Comparison of ENCODE assay signal across 31 cellular contexts in the genomic region with DNA sequence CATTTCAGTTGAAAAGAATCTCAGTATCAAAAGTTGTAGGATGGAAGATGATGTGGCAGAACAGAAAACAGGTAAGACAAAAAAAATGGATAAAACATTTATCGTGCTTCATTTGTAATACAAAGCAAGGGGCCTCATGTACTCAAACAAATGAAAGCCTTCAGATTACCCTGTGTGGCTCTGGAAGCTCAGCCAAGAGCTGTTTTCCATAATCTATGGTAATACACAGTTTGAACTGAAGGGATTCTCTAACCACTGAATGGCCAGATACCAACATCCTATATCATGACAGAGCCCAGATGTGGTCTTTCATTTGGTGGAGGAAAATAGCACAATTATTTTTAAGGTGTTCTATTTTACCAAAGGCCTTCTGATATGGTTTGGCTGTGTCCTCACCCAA.
"Had no signal": no experiment of that assay in that cellular context is flagged by ENCODE, and none has a peak within 500 bp of the region (broad histone marks: within the 10 kb centered on the region; RNA-seq: fewer than 3 reads in every experiment).

No MANE protein-coding gene starts in this region.

- H3K27ac ChIP-seq: brain microvascular endothelial cell, Peyer's patch, SJSA1 had no signal

- DNase-seq: activated CD4-positive, alpha-beta memory T cell treated with anti-CD3 and anti-CD28 coated beads, Interleukin-2, amount 10 ng/mL, durations not matched to agents 7 days and 5 days; activated CD4-positive, alpha-beta T cell treated with anti-CD3 and anti-CD28 coated beads for 48 hours; activated CD4-positive, CD25-positive, alpha-beta regulatory T cell treated with anti-CD3 and anti-CD28 coated beads, Interleukin-2, amount 50 U/mL, for 72 hours; activated CD8-positive, alpha-beta memory T cell treated with anti-CD3 and anti-CD28 coated beads for 24 hours; activated CD8-positive, alpha-beta memory T cell treated with anti-CD3 and anti-CD28 coated beads, Interleukin-2, amount 10 ng/mL, durations not matched to agents 7 days and 5 days; activated CD8-positive, alpha-beta memory T cell treated with anti-CD3 and anti-CD28 coated beads, Interleukin-2, amount 50 U/mL, for 48 hours; activated gamma-delta T cell treated with Interleukin-2 at 50 U/mL for 16 hours; activated naive CD4-positive, alpha-beta T cell treated with anti-CD3 and anti-CD28 coated beads, Interleukin-2, amount 10 ng/mL, durations not matched to agents 7 days and 5 days; activated naive CD8-positive, alpha-beta T cell treated with anti-CD3 and anti-CD28 coated beads, Interleukin-2, amount 50 U/mL, for 24 hours; activated T-cell treated with anti-CD3 and anti-CD28 coated beads, Interleukin-2, amount 50 U/mL, for 1 hour; anterior cingulate cortex; brain microvascular endothelial cell; central memory CD4-positive, alpha-beta T cell; MM.1S; MV-4-11; NCI-H1092; NCI-H1436 treated with DMSO at 0.1 percent for 48 hours; NCI-H1694 treated with DMSO at 0.1 percent for 48 hours; NCI-H2029; NCI-H345; NCI-H69; PC-3; Peyer's patch; RPMI8226; SHP77 treated with DMSO at 0.1 percent for 48 hours; SK-N-SH had no signal

- FAIRE-seq: colon had no signal

- H3K27me3 ChIP-seq: brain microvascular endothelial cell, Peyer's patch, SJSA1 had no signal

- H3K4me2 ChIP-seq: SK-N-SH had no signal

- H3K4me1 ChIP-seq: Peyer's patch had no signal

- H3K27me3 Mint-ChIP-seq: activated CD4-positive, alpha-beta memory T cell treated with anti-CD3 and anti-CD28 coated beads, Interleukin-2, amount 10 ng/mL, durations not matched to agents 7 days and 5 days; activated CD8-positive, alpha-beta memory T cell treated with anti-CD3 and anti-CD28 coated beads, Interleukin-2, amount 10 ng/mL, durations not matched to agents 7 days and 5 days; activated naive CD4-positive, alpha-beta T cell treated with anti-CD3 and anti-CD28 coated beads, Interleukin-2, amount 10 ng/mL, durations not matched to agents 7 days and 5 days; activated naive CD8-positive, alpha-beta T cell; activated naive CD8-positive, alpha-beta T cell treated with anti-CD3 and anti-CD28 coated beads, Interleukin-2, amount 50 U/mL, for 24 hours had no signal

- ATAC-seq: activated CD8-positive, alpha-beta memory T cell treated with anti-CD3 and anti-CD28 coated beads, Interleukin-2, amount 10 ng/mL, durations not matched to agents 7 days and 5 days; activated naive CD8-positive, alpha-beta T cell treated with anti-CD3 and anti-CD28 coated beads, Interleukin-2, amount 50 U/mL, for 24 hours; PC-3 had no signal

- H3K4me3 Mint-ChIP-seq: activated CD4-positive, alpha-beta memory T cell treated with anti-CD3 and anti-CD28 coated beads, Interleukin-2, amount 10 ng/mL, durations not matched to agents 7 days and 5 days; activated CD8-positive, alpha-beta memory T cell treated with anti-CD3 and anti-CD28 coated beads, Interleukin-2, amount 10 ng/mL, durations not matched to agents 7 days and 5 days; activated naive CD4-positive, alpha-beta T cell treated with anti-CD3 and anti-CD28 coated beads, Interleukin-2, amount 10 ng/mL, durations not matched to agents 7 days and 5 days; activated naive CD8-positive, alpha-beta T cell; activated naive CD8-positive, alpha-beta T cell treated with anti-CD3 and anti-CD28 coated beads, Interleukin-2, amount 50 U/mL, for 24 hours; T-helper 1 cell treated with Interleukin-12 subunit alpha and Interleukin-12 subunit beta and Interleukin-4 antibody, amounts not matched to agents 30 μg/mL and 1 μg/mL, for 36 hours; T-helper 2 cell treated with Interferon-gamma antibody and Interleukin-4, amounts not matched to agents 5 μg/mL and 100 μg/mL, for 36 hours had no signal

- H3K9me3 Mint-ChIP-seq: activated naive CD4-positive, alpha-beta T cell treated with anti-CD3 and anti-CD28 coated beads, Interleukin-2, amount 10 ng/mL, durations not matched to agents 7 days and 5 days; activated naive CD8-positive, alpha-beta T cell treated with anti-CD3 and anti-CD28 coated beads, Interleukin-2, amount 50 U/mL, for 24 hours; T-helper 1 cell treated with Interleukin-12 subunit alpha and Interleukin-12 subunit beta and Interleukin-4 antibody, amounts not matched to agents 30 μg/mL and 1 μg/mL, for 36 hours; T-helper 2 cell treated with Interferon-gamma antibody and Interleukin-4, amounts not matched to agents 5 μg/mL and 100 μg/mL, for 36 hours had no signal

- H3K9me3 ChIP-seq: Peyer's patch, SJSA1, SK-N-SH had no signal

- H3K4me1 Mint-ChIP-seq: activated CD4-positive, alpha-beta memory T cell treated with anti-CD3 and anti-CD28 coated beads, Interleukin-2, amount 10 ng/mL, durations not matched to agents 7 days and 5 days; activated CD8-positive, alpha-beta memory T cell treated with anti-CD3 and anti-CD28 coated beads, Interleukin-2, amount 10 ng/mL, durations not matched to agents 7 days and 5 days; activated naive CD4-positive, alpha-beta T cell treated with anti-CD3 and anti-CD28 coated beads, Interleukin-2, amount 10 ng/mL, durations not matched to agents 7 days and 5 days; activated naive CD8-positive, alpha-beta T cell treated with anti-CD3 and anti-CD28 coated beads, Interleukin-2, amount 50 U/mL, for 24 hours had no signal

- H3K36me3 ChIP-seq: brain microvascular endothelial cell, Peyer's patch, SJSA1 had no signal

- H3K36me3 Mint-ChIP-seq: activated CD8-positive, alpha-beta memory T cell treated with anti-CD3 and anti-CD28 coated beads, Interleukin-2, amount 10 ng/mL, durations not matched to agents 7 days and 5 days; activated naive CD4-positive, alpha-beta T cell treated with anti-CD3 and anti-CD28 coated beads, Interleukin-2, amount 10 ng/mL, durations not matched to agents 7 days and 5 days; activated naive CD8-positive, alpha-beta T cell had no signal

- H3K4me3 ChIP-seq: Peyer's patch, SJSA1 had no signal

- H3K9ac ChIP-seq: SK-N-SH had no signal

- H3K27ac Mint-ChIP-seq: activated CD4-positive, alpha-beta memory T cell treated with anti-CD3 and anti-CD28 coated beads, Interleukin-2, amount 10 ng/mL, durations not matched to agents 7 days and 5 days; activated CD8-positive, alpha-beta memory T cell treated with anti-CD3 and anti-CD28 coated beads, Interleukin-2, amount 10 ng/mL, durations not matched to agents 7 days and 5 days; activated naive CD4-positive, alpha-beta T cell treated with anti-CD3 and anti-CD28 coated beads, Interleukin-2, amount 10 ng/mL, durations not matched to agents 7 days and 5 days; activated naive CD8-positive, alpha-beta T cell; activated naive CD8-positive, alpha-beta T cell treated with anti-CD3 and anti-CD28 coated beads, Interleukin-2, amount 50 U/mL, for 24 hours; T-helper 1 cell treated with Interleukin-12 subunit alpha and Interleukin-12 subunit beta and Interleukin-4 antibody, amounts not matched to agents 30 μg/mL and 1 μg/mL, for 36 hours; T-helper 2 cell treated with Interferon-gamma antibody and Interleukin-4, amounts not matched to agents 5 μg/mL and 100 μg/mL, for 36 hours had no signal
